Comparison of ENCODE assay signal across 21 cellular contexts in the genomic region with DNA sequence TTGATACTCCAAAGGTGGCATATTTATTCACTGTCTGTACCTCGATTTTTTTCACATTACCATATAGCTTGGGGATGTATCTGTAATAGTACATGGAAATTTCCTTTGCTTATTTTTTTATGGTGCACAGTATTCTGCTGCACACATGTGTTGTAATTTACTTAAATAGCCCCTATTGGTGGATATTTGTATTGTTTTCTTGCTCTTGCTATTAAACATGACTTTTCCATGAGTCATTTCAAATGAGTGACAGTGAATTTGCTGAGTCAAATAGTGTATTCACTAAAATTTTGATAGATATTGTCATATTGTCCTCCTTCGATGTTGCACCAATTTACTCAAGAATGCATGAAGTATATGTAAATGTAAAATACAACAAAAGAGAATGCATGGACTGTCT.
DNase-seq lines count a peak whose midpoint lies in the region; ATAC-seq and TF ChIP-seq lines count a peak whose summit lies in the region.
"Had no signal": no experiment of that assay in that cellular context is flagged by ENCODE, and none has a peak within 500 bp of the region (broad histone marks: within the 10 kb centered on the region; RNA-seq: fewer than 3 reads in every experiment).

No MANE protein-coding gene starts in this region.

- H3K4me3 ChIP-seq in RWPE2 (ENCODE audit: severe bottlenecking) = no peak overlapping the region
- H3K4me3 ChIP-seq: coronary artery, gastrocnemius medialis, spleen had no signal

- POLR2A ChIA-PET in T-cell (lab: Charles Lee) = no interaction called here

- H3K27me3 Mint-ChIP-seq in HFFc6 (ENCODE audit: insufficient read depth) (no peaks in the 10 kb centered on the region), T-cell (peaks cover 0 to 2% of the 10 kb centered on the region in 2 donors), natural killer cell (ENCODE audit: low read depth in 2 of 2) (no peaks in the 10 kb centered on the region)
- peaks cover 4% of the 10 kb centered on the region for H3K27me3 Mint-ChIP-seq in activated naive CD4-positive, alpha-beta T cell treated with anti-CD3 and anti-CD28 coated beads for 36 hours (ENCODE audit: low read depth)
- H3K27me3 Mint-ChIP-seq: CD4-positive, CD25-positive, alpha-beta regulatory T cell had no signal

- no peaks in the 10 kb centered on the region for H3K4me1 ChIP-seq in RWPE2 (ENCODE audit: insufficient read depth, poor library complexity, severe bottlenecking)
- H3K4me1 ChIP-seq: gastrocnemius medialis, spleen had no signal

- in situ Hi-C loops in ACHN (cut with HindIII; ENCODE audit: low pct_ligation_motif_present, low pct_unique_long_range_greater_than_20kb, low sequenced_read_pairs) = no loop called here

- no peaks in the 10 kb centered on the region for H3K36me3 Mint-ChIP-seq in HFFc6 (ENCODE audit: low read depth)
- no peaks in the 10 kb centered on the region for H3K36me3 Mint-ChIP-seq in activated naive CD4-positive, alpha-beta T cell treated with anti-CD3 and anti-CD28 coated beads for 36 hours (ENCODE audit: low read depth)
- H3K36me3 Mint-ChIP-seq in T-cell = no peaks in the 10 kb centered on the region
- no peaks in the 10 kb centered on the region for H3K36me3 Mint-ChIP-seq in natural killer cell
- H3K36me3 Mint-ChIP-seq: activated naive CD8-positive, alpha-beta T cell treated with anti-CD3 and anti-CD28 coated beads for 36 hours; CD4-positive, CD25-positive, alpha-beta regulatory T cell had no signal

- H3K36me3 ChIP-seq in RWPE2 (ENCODE audit: low read depth) = no peaks in the 10 kb centered on the region
- H3K36me3 ChIP-seq: gastrocnemius medialis, spleen had no signal

- intact Hi-C loops in activated naive CD4-positive, alpha-beta T cell treated with anti-CD3 and anti-CD28 coated beads for 36 hours (cut with micrococcal nuclease) = no loop called here
- intact Hi-C loops in natural killer cell (cut with micrococcal nuclease) = no loop called here

- H3K27ac Mint-ChIP-seq in HFFc6 (no peak overlapping the region), T-cell (no peak overlapping the region), natural killer cell (no peak overlapping the region)
- no peak overlapping the region for H3K27ac Mint-ChIP-seq in activated naive CD4-positive, alpha-beta T cell treated with anti-CD3 and anti-CD28 coated beads for 36 hours
- H3K27ac Mint-ChIP-seq: activated naive CD8-positive, alpha-beta T cell treated with anti-CD3 and anti-CD28 coated beads for 36 hours; activated T-helper 1 cell treated with anti-CD3 and anti-CD28 coated beads, Interleukin-12 subunit alpha, Interleukin-12 subunit beta, Interleukin-2, Interleukin-4 antibody, amounts not matched to agents 30 ng/mL and 10 ng/mL and 1 ng/mL, durations not matched to agents 14 hours and 24 hours and 36 hours; CD4-positive, CD25-positive, alpha-beta regulatory T cell had no signal

- H3K9me3 ChIP-seq in RWPE2 (ENCODE audit: severe bottlenecking) = no peaks in the 10 kb centered on the region
- H3K9me3 ChIP-seq: gastrocnemius medialis had no signal

- TF ChIP-seq CTCF in HFFc6 (IDR thresholded peaks at IDR 0.05) (peak; percentile 12; the same call in 1 of the 2 replicates), RWPE2 (IDR thresholded peaks at IDR 0.05; ENCODE audit: poor library complexity, severe bottlenecking) (no peak), natural killer cell (IDR thresholded peaks at IDR 0.05) (no peak)

- ATAC-seq in RWPE2 (ENCODE audit: low read depth) (0 out of 3 replicates have a peak, but pooled peaks have one; percentile 17), T-cell (replicated peaks in 1 of 4) (no peak), natural killer cell (no peak)
- ATAC-seq: gastrocnemius medialis, left lobe of liver, Panc1 had no signal

- H3K9me3 Mint-ChIP-seq in HFFc6 = peaks cover 29% of the 10 kb centered on the region
- no peaks in the 10 kb centered on the region for H3K9me3 Mint-ChIP-seq in activated naive CD4-positive, alpha-beta T cell treated with anti-CD3 and anti-CD28 coated beads for 36 hours
- no peaks in the 10 kb centered on the region for H3K9me3 Mint-ChIP-seq in T-cell
- H3K9me3 Mint-ChIP-seq in natural killer cell = peaks cover 4% of the 10 kb centered on the region in 2 donors
- H3K9me3 Mint-ChIP-seq: activated naive CD8-positive, alpha-beta T cell treated with anti-CD3 and anti-CD28 coated beads for 36 hours; activated T-helper 1 cell treated with anti-CD3 and anti-CD28 coated beads, Interleukin-12 subunit alpha, Interleukin-12 subunit beta, Interleukin-2, Interleukin-4 antibody, amounts not matched to agents 30 ng/mL and 10 ng/mL and 1 ng/mL, durations not matched to agents 14 hours and 24 hours and 36 hours had no signal

- no peaks in the 10 kb centered on the region for H3K4me1 Mint-ChIP-seq in HFFc6 (ENCODE audit: low read depth)
- H3K4me1 Mint-ChIP-seq in activated naive CD4-positive, alpha-beta T cell treated with anti-CD3 and anti-CD28 coated beads for 36 hours (ENCODE audit: low read depth) = no peaks in the 10 kb centered on the region
- no peaks in the 10 kb centered on the region for H3K4me1 Mint-ChIP-seq in T-cell
- H3K4me1 Mint-ChIP-seq in natural killer cell = no peaks in the 10 kb centered on the region
- H3K4me1 Mint-ChIP-seq: activated naive CD8-positive, alpha-beta T cell treated with anti-CD3 and anti-CD28 coated beads for 36 hours; CD4-positive, CD25-positive, alpha-beta regulatory T cell had no signal

- DNase-seq in ACHN (peak; percentile 21), HFFc6 (no peak), RWPE2 (ENCODE audit: low spot score) (no peak), foreskin melanocyte (peak; percentile 12), T-cell (no peak), natural killer cell (no peak), GDM1 (lab: John Stamatoyannopoulos, UW) (no peak)
- no peak for DNase-seq in activated naive CD4-positive, alpha-beta T cell treated with anti-CD3 and anti-CD28 coated beads for 36 hours
- DNase-seq: activated CD4-positive, CD25-positive, alpha-beta regulatory T cell treated with anti-CD3 and anti-CD28 coated beads, Interleukin-2, amount 50 U/mL, for 72 hours; activated naive CD8-positive, alpha-beta T cell treated with anti-CD3 and anti-CD28 coated beads for 36 hours; CD4-positive, CD25-positive, alpha-beta regulatory T cell; DND-41; gastrocnemius medialis; Karpas-422; midbrain; spleen; stimulated activated CD8-positive, alpha-beta memory T cell treated with anti-CD3 and anti-CD28 coated beads, Interleukin-4, amount 100 ng/mL, for 48 hours had no signal

- H3K4me3 Mint-ChIP-seq in HFFc6 (no peak overlapping the region), T-cell (no peak overlapping the region), natural killer cell (no peak overlapping the region)
- H3K4me3 Mint-ChIP-seq in activated naive CD4-positive, alpha-beta T cell treated with anti-CD3 and anti-CD28 coated beads for 36 hours = no peak overlapping the region
- H3K4me3 Mint-ChIP-seq: activated naive CD8-positive, alpha-beta T cell treated with anti-CD3 and anti-CD28 coated beads for 36 hours; activated T-helper 1 cell treated with anti-CD3 and anti-CD28 coated beads, Interleukin-12 subunit alpha, Interleukin-12 subunit beta, Interleukin-2, Interleukin-4 antibody, amounts not matched to agents 30 ng/mL and 10 ng/mL and 1 ng/mL, durations not matched to agents 14 hours and 24 hours and 36 hours; CD4-positive, CD25-positive, alpha-beta regulatory T cell had no signal

- no peaks in the 10 kb centered on the region for H3K27me3 ChIP-seq in RWPE2 (ENCODE audit: insufficient read depth, poor library complexity, severe bottlenecking)
- H3K27me3 ChIP-seq: gastrocnemius medialis, spleen had no signal

- no peak overlapping the region for H3K27ac ChIP-seq in RWPE2 (ENCODE audit: poor library complexity, severe bottlenecking)
- H3K27ac ChIP-seq: coronary artery, gastrocnemius medialis, spleen had no signal

- CTCF ChIA-PET in activated naive CD4-positive, alpha-beta T cell treated with anti-CD3 and anti-CD28 coated beads for 36 hours (lab: Charles Lee) = no interaction called here
- CTCF ChIA-PET in T-cell (lab: Charles Lee) = no interaction called here

Comparison
In these comparisons a context has a peak if more than half of its experiments do, and no peak if none do; other contexts are left out.
1. DNase-seq: peak in ACHN (single experiment) and foreskin melanocyte (single experiment); none in HFFc6 (single experiment), RWPE2 (single experiment), activated naive CD4-positive, alpha-beta T cell treated with anti-CD3 and anti-CD28 coated beads for 36 hours (single experiment), T-cell (0 of 34), natural killer cell (single experiment) and GDM1 (single experiment).